In the genomic region with DNA sequence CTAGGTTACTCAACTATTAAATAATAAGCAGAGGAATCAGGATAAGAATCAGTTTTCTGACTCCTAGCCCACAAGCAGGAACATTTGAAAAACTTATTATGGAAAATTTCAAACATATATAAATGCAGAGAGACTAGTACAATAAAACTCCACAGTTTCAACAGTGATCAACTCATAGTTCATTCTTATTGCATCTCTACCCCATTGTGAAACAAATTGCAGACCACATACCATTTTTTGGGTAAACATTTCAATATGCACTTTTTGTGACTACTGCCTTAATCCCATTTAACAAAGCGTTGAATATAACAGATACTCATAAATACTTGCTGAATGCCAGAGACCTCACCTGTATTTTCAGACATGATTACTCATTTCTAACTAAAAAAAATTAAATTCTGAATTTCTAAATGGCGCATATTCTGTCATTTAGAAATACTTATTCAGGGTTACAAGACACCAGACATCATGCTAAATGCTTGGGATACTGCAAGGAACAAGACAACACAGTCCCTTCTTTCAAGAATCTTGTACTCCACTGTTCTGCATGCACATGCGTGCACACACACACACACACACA, we compare ENCODE assay signal across 1 cellular context.
TF ChIP-seq lines count a peak whose summit lies in the region.

No MANE protein-coding gene starts in this region.

TF ChIP-seq in WTC11, 78 proteins besides CTCF, POLR2A, EP300 and RAD21:
- TF ChIP-seq NFATC4 (CRISPR knock-in tag; IDR thresholded peaks at IDR 0.05) (no peak), ZBTB21 (CRISPR knock-in tag; IDR thresholded peaks at IDR 0.05; ENCODE audit: borderline replicate concordance) (no peak), ZNF423 (CRISPR knock-in tag; IDR thresholded peaks at IDR 0.05) (no peak), TEAD4 (CRISPR knock-in tag; IDR thresholded peaks at IDR 0.05) (no peak), ATF1 (CRISPR knock-in tag; IDR thresholded peaks at IDR 0.05) (no peak), ELF4 (CRISPR knock-in tag; IDR thresholded peaks at IDR 0.05; ENCODE audit: low read depth) (no peak), FOXP1 (CRISPR knock-in tag; IDR thresholded peaks at IDR 0.05; ENCODE audit: borderline replicate concordance) (no peak)
- TF ChIP-seq, protein P1, sequence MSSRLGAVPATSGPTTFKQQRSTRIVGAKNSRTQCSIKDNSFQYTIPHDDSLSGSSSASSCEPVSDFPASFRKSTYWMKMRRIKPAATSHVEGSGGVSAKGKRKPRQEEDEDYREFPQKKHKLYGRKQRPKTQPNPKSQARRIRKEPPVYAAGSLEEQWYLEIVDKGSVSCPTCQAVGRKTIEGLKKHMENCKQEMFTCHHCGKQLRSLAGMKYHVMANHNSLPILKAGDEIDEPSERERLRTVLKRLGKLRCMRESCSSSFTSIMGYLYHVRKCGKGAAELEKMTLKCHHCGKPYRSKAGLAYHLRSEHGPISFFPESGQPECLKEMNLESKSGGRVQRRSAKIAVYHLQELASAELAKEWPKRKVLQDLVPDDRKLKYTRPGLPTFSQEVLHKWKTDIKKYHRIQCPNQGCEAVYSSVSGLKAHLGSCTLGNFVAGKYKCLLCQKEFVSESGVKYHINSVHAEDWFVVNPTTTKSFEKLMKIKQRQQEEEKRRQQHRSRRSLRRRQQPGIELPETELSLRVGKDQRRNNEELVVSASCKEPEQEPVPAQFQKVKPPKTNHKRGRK (CRISPR knock-in tag; IDR thresholded peaks at IDR 0.05; ENCODE audit: borderline replicate concordance), result no peak
- TF ChIP-seq, protein P2, sequence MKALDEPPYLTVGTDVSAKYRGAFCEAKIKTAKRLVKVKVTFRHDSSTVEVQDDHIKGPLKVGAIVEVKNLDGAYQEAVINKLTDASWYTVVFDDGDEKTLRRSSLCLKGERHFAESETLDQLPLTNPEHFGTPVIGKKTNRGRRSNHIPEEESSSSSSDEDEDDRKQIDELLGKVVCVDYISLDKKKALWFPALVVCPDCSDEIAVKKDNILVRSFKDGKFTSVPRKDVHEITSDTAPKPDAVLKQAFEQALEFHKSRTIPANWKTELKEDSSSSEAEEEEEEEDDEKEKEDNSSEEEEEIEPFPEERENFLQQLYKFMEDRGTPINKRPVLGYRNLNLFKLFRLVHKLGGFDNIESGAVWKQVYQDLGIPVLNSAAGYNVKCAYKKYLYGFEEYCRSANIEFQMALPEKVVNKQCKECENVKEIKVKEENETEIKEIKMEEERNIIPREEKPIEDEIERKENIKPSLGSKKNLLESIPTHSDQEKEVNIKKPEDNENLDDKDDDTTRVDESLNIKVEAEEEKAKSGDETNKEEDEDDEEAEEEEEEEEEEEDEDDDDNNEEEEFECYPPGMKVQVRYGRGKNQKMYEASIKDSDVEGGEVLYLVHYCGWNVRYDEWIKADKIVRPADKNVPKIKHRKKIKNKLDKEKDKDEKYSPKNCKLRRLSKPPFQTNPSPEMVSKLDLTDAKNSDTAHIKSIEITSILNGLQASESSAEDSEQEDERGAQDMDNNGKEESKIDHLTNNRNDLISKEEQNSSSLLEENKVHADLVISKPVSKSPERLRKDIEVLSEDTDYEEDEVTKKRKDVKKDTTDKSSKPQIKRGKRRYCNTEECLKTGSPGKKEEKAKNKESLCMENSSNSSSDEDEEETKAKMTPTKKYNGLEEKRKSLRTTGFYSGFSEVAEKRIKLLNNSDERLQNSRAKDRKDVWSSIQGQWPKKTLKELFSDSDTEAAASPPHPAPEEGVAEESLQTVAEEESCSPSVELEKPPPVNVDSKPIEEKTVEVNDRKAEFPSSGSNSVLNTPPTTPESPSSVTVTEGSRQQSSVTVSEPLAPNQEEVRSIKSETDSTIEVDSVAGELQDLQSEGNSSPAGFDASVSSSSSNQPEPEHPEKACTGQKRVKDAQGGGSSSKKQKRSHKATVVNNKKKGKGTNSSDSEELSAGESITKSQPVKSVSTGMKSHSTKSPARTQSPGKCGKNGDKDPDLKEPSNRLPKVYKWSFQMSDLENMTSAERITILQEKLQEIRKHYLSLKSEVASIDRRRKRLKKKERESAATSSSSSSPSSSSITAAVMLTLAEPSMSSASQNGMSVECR (CRISPR knock-in tag; IDR thresholded peaks at IDR 0.05; ENCODE audit: borderline replicate concordance), result no peak
- TF ChIP-seq, protein P3, sequence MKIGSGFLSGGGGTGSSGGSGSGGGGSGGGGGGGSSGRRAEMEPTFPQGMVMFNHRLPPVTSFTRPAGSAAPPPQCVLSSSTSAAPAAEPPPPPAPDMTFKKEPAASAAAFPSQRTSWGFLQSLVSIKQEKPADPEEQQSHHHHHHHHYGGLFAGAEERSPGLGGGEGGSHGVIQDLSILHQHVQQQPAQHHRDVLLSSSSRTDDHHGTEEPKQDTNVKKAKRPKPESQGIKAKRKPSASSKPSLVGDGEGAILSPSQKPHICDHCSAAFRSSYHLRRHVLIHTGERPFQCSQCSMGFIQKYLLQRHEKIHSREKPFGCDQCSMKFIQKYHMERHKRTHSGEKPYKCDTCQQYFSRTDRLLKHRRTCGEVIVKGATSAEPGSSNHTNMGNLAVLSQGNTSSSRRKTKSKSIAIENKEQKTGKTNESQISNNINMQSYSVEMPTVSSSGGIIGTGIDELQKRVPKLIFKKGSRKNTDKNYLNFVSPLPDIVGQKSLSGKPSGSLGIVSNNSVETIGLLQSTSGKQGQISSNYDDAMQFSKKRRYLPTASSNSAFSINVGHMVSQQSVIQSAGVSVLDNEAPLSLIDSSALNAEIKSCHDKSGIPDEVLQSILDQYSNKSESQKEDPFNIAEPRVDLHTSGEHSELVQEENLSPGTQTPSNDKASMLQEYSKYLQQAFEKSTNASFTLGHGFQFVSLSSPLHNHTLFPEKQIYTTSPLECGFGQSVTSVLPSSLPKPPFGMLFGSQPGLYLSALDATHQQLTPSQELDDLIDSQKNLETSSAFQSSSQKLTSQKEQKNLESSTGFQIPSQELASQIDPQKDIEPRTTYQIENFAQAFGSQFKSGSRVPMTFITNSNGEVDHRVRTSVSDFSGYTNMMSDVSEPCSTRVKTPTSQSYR (CRISPR knock-in tag; IDR thresholded peaks at IDR 0.05), result no peak
- TF ChIP-seq, protein P4, sequence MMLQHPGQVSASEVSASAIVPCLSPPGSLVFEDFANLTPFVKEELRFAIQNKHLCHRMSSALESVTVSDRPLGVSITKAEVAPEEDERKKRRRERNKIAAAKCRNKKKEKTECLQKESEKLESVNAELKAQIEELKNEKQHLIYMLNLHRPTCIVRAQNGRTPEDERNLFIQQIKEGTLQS (CRISPR knock-in tag; conservative IDR thresholded peaks at IDR 0.05), result no peak
- TF ChIP-seq, protein P5, sequence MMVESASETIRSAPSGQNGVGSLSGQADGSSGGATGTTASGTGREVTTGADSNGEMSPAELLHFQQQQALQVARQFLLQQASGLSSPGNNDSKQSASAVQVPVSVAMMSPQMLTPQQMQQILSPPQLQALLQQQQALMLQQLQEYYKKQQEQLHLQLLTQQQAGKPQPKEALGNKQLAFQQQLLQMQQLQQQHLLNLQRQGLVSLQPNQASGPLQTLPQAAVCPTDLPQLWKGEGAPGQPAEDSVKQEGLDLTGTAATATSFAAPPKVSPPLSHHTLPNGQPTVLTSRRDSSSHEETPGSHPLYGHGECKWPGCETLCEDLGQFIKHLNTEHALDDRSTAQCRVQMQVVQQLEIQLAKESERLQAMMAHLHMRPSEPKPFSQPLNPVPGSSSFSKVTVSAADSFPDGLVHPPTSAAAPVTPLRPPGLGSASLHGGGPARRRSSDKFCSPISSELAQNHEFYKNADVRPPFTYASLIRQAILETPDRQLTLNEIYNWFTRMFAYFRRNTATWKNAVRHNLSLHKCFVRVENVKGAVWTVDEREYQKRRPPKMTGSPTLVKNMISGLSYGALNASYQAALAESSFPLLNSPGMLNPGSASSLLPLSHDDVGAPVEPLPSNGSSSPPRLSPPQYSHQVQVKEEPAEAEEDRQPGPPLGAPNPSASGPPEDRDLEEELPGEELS (CRISPR knock-in tag; IDR thresholded peaks at IDR 0.05), result no peak
- TF ChIP-seq, protein P6, sequence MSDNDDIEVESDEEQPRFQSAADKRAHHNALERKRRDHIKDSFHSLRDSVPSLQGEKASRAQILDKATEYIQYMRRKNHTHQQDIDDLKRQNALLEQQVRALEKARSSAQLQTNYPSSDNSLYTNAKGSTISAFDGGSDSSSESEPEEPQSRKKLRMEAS (CRISPR knock-in tag; IDR thresholded peaks at IDR 0.05), result no peak
- TF ChIP-seq, protein P7, sequence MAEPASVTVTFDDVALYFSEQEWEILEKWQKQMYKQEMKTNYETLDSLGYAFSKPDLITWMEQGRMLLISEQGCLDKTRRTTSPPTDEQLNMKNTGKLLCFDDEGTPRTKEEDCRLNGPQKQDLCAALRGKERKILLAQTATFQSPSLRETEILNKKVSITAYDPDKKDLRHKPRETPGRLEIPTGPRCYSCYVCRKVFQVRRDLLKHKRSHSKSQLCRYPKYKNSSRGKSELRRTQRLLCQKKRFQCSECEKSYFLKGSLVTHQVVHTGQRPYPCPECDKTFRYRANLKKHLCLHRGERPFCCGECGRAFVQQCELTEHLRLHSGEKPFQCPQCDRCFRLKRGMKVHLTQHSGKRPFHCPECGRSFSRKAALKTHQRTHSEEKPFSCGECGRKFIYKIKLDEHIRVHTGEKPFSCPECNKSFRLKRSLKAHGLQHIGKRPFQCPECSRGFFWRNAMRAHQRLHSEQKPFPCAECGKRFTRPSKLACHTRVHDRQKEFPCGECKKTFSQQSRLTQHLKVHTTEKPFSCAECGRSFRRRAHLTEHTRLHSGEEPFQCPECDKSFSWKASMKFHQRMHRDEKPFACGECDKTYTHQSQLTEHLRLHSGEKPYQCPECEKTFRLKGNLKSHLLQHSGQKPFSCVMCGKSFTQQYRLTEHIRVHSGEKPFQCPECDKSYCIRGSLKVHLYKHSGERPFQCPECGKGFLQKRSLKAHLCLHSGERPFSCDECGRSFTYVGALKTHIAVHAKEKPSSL (CRISPR knock-in tag; conservative IDR thresholded peaks at IDR 0.05), result no peak
